In genomic region chr2:105773568-105773967, GRCh38 we compare ENCODE assay signal across 16 cellular contexts. TPM values are rescaled to one million over a fixed set of nuclear protein-coding genes. Genes with fewer than 3 reads are reported as not detected.
DNase-seq lines count a peak whose midpoint lies in the region; ATAC-seq and TF ChIP-seq lines count a peak whose summit lies in the region.
"Had no signal": no experiment of that assay in that cellular context is flagged by ENCODE, and none has a peak within 500 bp of the region (broad histone marks: within the 10 kb centered on the region; RNA-seq: fewer than 3 reads in every experiment).

No MANE protein-coding gene starts in this region.

- H2BK5ac ChIP-seq in H9 (ENCODE audit: insufficient read length, low read length): no peak overlapping the region

- H3K23ac ChIP-seq in H9 (ENCODE audit: insufficient read length, low read depth, low read length): no peak overlapping the region

- H3K4me1 ChIP-seq in H9 (ENCODE audit: insufficient read depth, low read length): no peaks in the 10 kb centered on the region

- H3K27ac ChIP-seq in H9 (ENCODE audit: insufficient read length, low read depth, low read length): no peak overlapping the region
- H3K27ac ChIP-seq: pancreas, tibial artery had no signal

- intact Hi-C loops in activated CD4-positive, alpha-beta T cell treated with anti-CD3 and anti-CD28 coated beads, Interleukin-2, amount 10 ng/mL, durations not matched to agents 24 days and 14 days (cut with micrococcal nuclease): no loop called here

- H3K36me3 Mint-ChIP-seq in activated CD4-positive, alpha-beta T cell treated with anti-CD3 and anti-CD28 coated beads, Interleukin-2, amount 10 ng/mL, durations not matched to agents 24 days and 14 days (ENCODE audit: low read depth): peaks cover 42% of the 10 kb centered on the region
- H3K36me3 Mint-ChIP-seq in H9 (ENCODE audit: insufficient read depth in 1 of 3, low read depth in 3 of 3): peaks cover 2 to 8% (median 7%) of the 10 kb centered on the region in 3 experiments; a peak in 4 of 7 replicates
- peaks cover 13% of the 10 kb centered on the region for H3K36me3 Mint-ChIP-seq in activated naive CD4-positive, alpha-beta T cell treated with anti-CD3 and anti-CD28 coated beads, Interleukin-2, amount 50 U/mL, for 24 hours
- H3K36me3 Mint-ChIP-seq in natural killer cell treated with Interleukin-12 subunit alpha and Interleukin-12 subunit beta and Interleukin-15 and Interleukin-18, amount 100 ng/mL, for 72 hours: no peaks in the 10 kb centered on the region

- no CpG with 5 or more reads among the region's 2 CpGs for WGBS in H9 (ENCODE audit: extremely low coverage, insufficient read length, low lambda C conversion rate)

- peaks cover 27% of the 10 kb centered on the region; the same call in 1 of the 2 replicates for H3K79me2 ChIP-seq in H9 (ENCODE audit: insufficient read depth, low read length)

- H3K14ac ChIP-seq in H9 (ENCODE audit: insufficient read depth, low read length): no peak overlapping the region

- DNase-seq in activated CD4-positive, alpha-beta T cell treated with anti-CD3 and anti-CD28 coated beads, Interleukin-2, amount 10 ng/mL, durations not matched to agents 24 days and 14 days: no peak
- no peak for DNase-seq in activated CD4-positive, alpha-beta T cell treated with anti-CD3 and anti-CD28 coated beads for 48 hours
- DNase-seq in H9: no peak
- no peak for DNase-seq in natural killer cell treated with Interleukin-12 subunit alpha and Interleukin-12 subunit beta and Interleukin-15 and Interleukin-18, amount 100 ng/mL, for 72 hours (ENCODE audit: low spot score)
- no peak for DNase-seq in NCI-H128 (lab: John Stamatoyannopoulos, UW; ENCODE audit: unreplicated experiment)
- DNase-seq in NCI-H526 (lab: John Stamatoyannopoulos, UW): no peak
- DNase-seq in hippocampal formation (lab: John Stamatoyannopoulos, UW): no peak
- DNase-seq: activated CD4-positive, alpha-beta T cell treated with anti-CD3 and anti-CD28 coated beads, Interleukin-2, amount 50 U/mL, for 1 hour; anterior cingulate cortex; Kasumi-1; mesenchymal stem cell; NCI-H2171; pancreas; stimulated activated CD4-positive, alpha-beta T cell treated with anti-CD3 and anti-CD28 coated beads, Interleukin-12 subunit alpha, Interleukin-12 subunit beta, amount 100 ng/mL, for 4 hours; tibial artery had no signal

- no peak overlapping the region for H3K4me2 ChIP-seq in H9 (ENCODE audit: insufficient read depth, insufficient read length, low read length)

- no peak overlapping the region for H3K4ac ChIP-seq in H9 (ENCODE audit: low read depth, low read length)

- no peak overlapping the region for H2BK12ac ChIP-seq in H9 (ENCODE audit: insufficient read length, low read depth, low read length)

- H4K8ac ChIP-seq in H9 (replicated peaks; ENCODE audit: insufficient read length, low read depth, low read length): no peak overlapping the region

- H2AFZ ChIP-seq in H9 (ENCODE audit: low read length): no peak overlapping the region

- H3K27me3 ChIP-seq in H9 (ENCODE audit: insufficient read depth, low read length): no peaks in the 10 kb centered on the region
- H3K27me3 ChIP-seq: pancreas, tibial artery had no signal

- H4K91ac ChIP-seq in H9 (ENCODE audit: insufficient read length, low read depth, low read length): no peak overlapping the region

- no peak overlapping the region for H3K18ac ChIP-seq in H9 (ENCODE audit: insufficient read length, low read depth, low read length)

- H4K5ac ChIP-seq in H9 (ENCODE audit: insufficient read length, low read depth, low read length): no peak overlapping the region

- H3K23me2 ChIP-seq in H9 (ENCODE audit: insufficient read length, low read depth, low read length, poor library complexity, severe bottlenecking): no peaks in the 10 kb centered on the region

- H3K9ac ChIP-seq in H9 (ENCODE audit: extremely low read depth, insufficient read length, low read length): no peak overlapping the region

- ATAC-seq in natural killer cell treated with Interleukin-12 subunit alpha and Interleukin-12 subunit beta and Interleukin-15 and Interleukin-18, amount 100 ng/mL, for 72 hours: no peak
- ATAC-seq: pancreas had no signal

- no peaks in the 10 kb centered on the region for H3K9me3 ChIP-seq in H9 (ENCODE audit: control insufficient read depth, low read depth, low read length)
- H3K9me3 ChIP-seq: pancreas, tibial artery had no signal

- no peaks in the 10 kb centered on the region for H3K9me3 Mint-ChIP-seq in activated CD4-positive, alpha-beta T cell treated with anti-CD3 and anti-CD28 coated beads, Interleukin-2, amount 10 ng/mL, durations not matched to agents 24 days and 14 days
- no peaks in the 10 kb centered on the region for H3K9me3 Mint-ChIP-seq in H9
- no peaks in the 10 kb centered on the region for H3K9me3 Mint-ChIP-seq in activated naive CD4-positive, alpha-beta T cell treated with anti-CD3 and anti-CD28 coated beads, Interleukin-2, amount 50 U/mL, for 24 hours
- no peaks in the 10 kb centered on the region for H3K9me3 Mint-ChIP-seq in natural killer cell treated with Interleukin-12 subunit alpha and Interleukin-12 subunit beta and Interleukin-15 and Interleukin-18, amount 100 ng/mL, for 72 hours

- H3K4me3 Mint-ChIP-seq in activated CD4-positive, alpha-beta T cell treated with anti-CD3 and anti-CD28 coated beads, Interleukin-2, amount 10 ng/mL, durations not matched to agents 24 days and 14 days: peak overlapping the region; percentile 14
- no peak overlapping the region for H3K4me3 Mint-ChIP-seq in H9
- H3K4me3 Mint-ChIP-seq in activated naive CD4-positive, alpha-beta T cell treated with anti-CD3 and anti-CD28 coated beads, Interleukin-2, amount 50 U/mL, for 24 hours: peak overlapping the region; percentile 63
- H3K4me3 Mint-ChIP-seq in natural killer cell treated with Interleukin-12 subunit alpha and Interleukin-12 subunit beta and Interleukin-15 and Interleukin-18, amount 100 ng/mL, for 72 hours: no peak overlapping the region

- no peaks in the 10 kb centered on the region for H4K20me1 ChIP-seq in H9 (ENCODE audit: control insufficient read depth, insufficient read depth, insufficient read length)

- no peak for TF ChIP-seq CTCF in H9 (conservative IDR thresholded peaks at IDR 0.05)

- H3K56ac ChIP-seq in H9 (ENCODE audit: insufficient read length, low read depth, low read length): no peak overlapping the region

- no peak overlapping the region for H2BK120ac ChIP-seq in H9 (ENCODE audit: low read depth, low read length, poor library complexity, severe bottlenecking)

- H3T11ph ChIP-seq in H9 (ENCODE audit: low read length): no peak overlapping the region

- H3K27me3 Mint-ChIP-seq in activated CD4-positive, alpha-beta T cell treated with anti-CD3 and anti-CD28 coated beads, Interleukin-2, amount 10 ng/mL, durations not matched to agents 24 days and 14 days: no peaks in the 10 kb centered on the region
- H3K27me3 Mint-ChIP-seq in H9 (ENCODE audit: low read depth): no peaks in the 10 kb centered on the region
- no peaks in the 10 kb centered on the region for H3K27me3 Mint-ChIP-seq in activated naive CD4-positive, alpha-beta T cell treated with anti-CD3 and anti-CD28 coated beads, Interleukin-2, amount 50 U/mL, for 24 hours
- H3K27me3 Mint-ChIP-seq in natural killer cell treated with Interleukin-12 subunit alpha and Interleukin-12 subunit beta and Interleukin-15 and Interleukin-18, amount 100 ng/mL, for 72 hours: no peaks in the 10 kb centered on the region

- H2BK20ac ChIP-seq in H9 (ENCODE audit: low read depth, low read length, poor library complexity, severe bottlenecking): no peak overlapping the region

- no peak overlapping the region for H2AK5ac ChIP-seq in H9 (ENCODE audit: insufficient read length, low read length)

- peaks cover 80% of the 10 kb centered on the region for H3K4me1 Mint-ChIP-seq in activated CD4-positive, alpha-beta T cell treated with anti-CD3 and anti-CD28 coated beads, Interleukin-2, amount 10 ng/mL, durations not matched to agents 24 days and 14 days
- H3K4me1 Mint-ChIP-seq in H9: peaks cover 73 to 75% of the 10 kb centered on the region in 2 experiments
- peaks cover 98% of the 10 kb centered on the region for H3K4me1 Mint-ChIP-seq in activated naive CD4-positive, alpha-beta T cell treated with anti-CD3 and anti-CD28 coated beads, Interleukin-2, amount 50 U/mL, for 24 hours
- H3K4me1 Mint-ChIP-seq in natural killer cell treated with Interleukin-12 subunit alpha and Interleukin-12 subunit beta and Interleukin-15 and Interleukin-18, amount 100 ng/mL, for 72 hours (ENCODE audit: low read depth in 2 of 2): peaks cover 73 to 75% of the 10 kb centered on the region in 2 donors

- peak overlapping the region; percentile 74 for H3K27ac Mint-ChIP-seq in activated CD4-positive, alpha-beta T cell treated with anti-CD3 and anti-CD28 coated beads, Interleukin-2, amount 10 ng/mL, durations not matched to agents 24 days and 14 days
- peak overlapping the region in 2 of 3 experiments; percentile 14 to 74; a peak in 1 of 7 replicates for H3K27ac Mint-ChIP-seq in H9
- H3K27ac Mint-ChIP-seq in activated naive CD4-positive, alpha-beta T cell treated with anti-CD3 and anti-CD28 coated beads, Interleukin-2, amount 50 U/mL, for 24 hours: peak overlapping the region; percentile 92
- H3K27ac Mint-ChIP-seq in natural killer cell treated with Interleukin-12 subunit alpha and Interleukin-12 subunit beta and Interleukin-15 and Interleukin-18, amount 100 ng/mL, for 72 hours: peak overlapping the region; percentile 90 to 92

- no peak overlapping the region for H2BK15ac ChIP-seq in H9 (ENCODE audit: low read depth, low read length)

- H3K79me1 ChIP-seq in H9 (ENCODE audit: insufficient read depth, low read depth, low read length, poor library complexity, severe bottlenecking): peaks cover 17% of the 10 kb centered on the region

RNA-seq across cellular contexts. Expression of gene NCK2, which starts 28.9 kb away (rescaled TPM):
- total RNA-seq in activated CD4-positive, alpha-beta T cell treated with anti-CD3 and anti-CD28 coated beads, Interleukin-2, amount 10 ng/mL, durations not matched to agents 24 days and 14 days: 85.8 and 86.2 TPM in 2 replicates
- total RNA-seq in H9 (2021): 49.2 and 51.0 TPM in 2 replicates
- total RNA-seq in natural killer cell treated with Interleukin-12 subunit alpha and Interleukin-12 subunit beta and Interleukin-15 and Interleukin-18, amount 100 ng/mL, for 72 hours: 10 to 100 TPM; 44.7 to 47.4 TPM

Comparison
In these comparisons a context has a peak if more than half of its experiments do, and no peak if none do; other contexts are left out.
1. H3K4me3 Mint-ChIP-seq: peak in activated CD4-positive, alpha-beta T cell treated with anti-CD3 and anti-CD28 coated beads, Interleukin-2, amount 10 ng/mL, durations not matched to agents 24 days and 14 days (single experiment) and activated naive CD4-positive, alpha-beta T cell treated with anti-CD3 and anti-CD28 coated beads, Interleukin-2, amount 50 U/mL, for 24 hours (single experiment); none in H9 (0 of 2) and natural killer cell treated with Interleukin-12 subunit alpha and Interleukin-12 subunit beta and Interleukin-15 and Interleukin-18, amount 100 ng/mL, for 72 hours (single experiment).
2. Peak in every context shown above with its lines, with median percentiles within 50 percentile points of each other: H3K27ac Mint-ChIP-seq.